In genomic region chr3:122415762-122416654, GRCh38 we compare ENCODE assay signal across 1 cellular context.
TF ChIP-seq lines count a peak whose summit lies in the region.

Gene WDR5B (minus strand): TSS chr3:122416062. CDS start chr3:122415528, 534 bp downstream.

TF ChIP-seq in HCT116, 20 proteins besides CTCF, POLR2A, EP300 and RAD21 (continued from another document):
- TF ChIP-seq MAX (IDR thresholded peaks at IDR 0.05) (peak; percentile 81), POLR2AphosphoS5 (IDR thresholded peaks at IDR 0.05; ENCODE audit: low read depth, low read length) (peak; percentile 99), EZH2phosphoT487 (IDR thresholded peaks at IDR 0.05; ENCODE audit: borderline replicate concordance) (no peak), ZNF274 (IDR thresholded peaks at IDR 0.05; ENCODE audit: low read depth, low read length) (no peak)
